ENCODE assay signal across 28 cellular contexts in the genomic region with DNA sequence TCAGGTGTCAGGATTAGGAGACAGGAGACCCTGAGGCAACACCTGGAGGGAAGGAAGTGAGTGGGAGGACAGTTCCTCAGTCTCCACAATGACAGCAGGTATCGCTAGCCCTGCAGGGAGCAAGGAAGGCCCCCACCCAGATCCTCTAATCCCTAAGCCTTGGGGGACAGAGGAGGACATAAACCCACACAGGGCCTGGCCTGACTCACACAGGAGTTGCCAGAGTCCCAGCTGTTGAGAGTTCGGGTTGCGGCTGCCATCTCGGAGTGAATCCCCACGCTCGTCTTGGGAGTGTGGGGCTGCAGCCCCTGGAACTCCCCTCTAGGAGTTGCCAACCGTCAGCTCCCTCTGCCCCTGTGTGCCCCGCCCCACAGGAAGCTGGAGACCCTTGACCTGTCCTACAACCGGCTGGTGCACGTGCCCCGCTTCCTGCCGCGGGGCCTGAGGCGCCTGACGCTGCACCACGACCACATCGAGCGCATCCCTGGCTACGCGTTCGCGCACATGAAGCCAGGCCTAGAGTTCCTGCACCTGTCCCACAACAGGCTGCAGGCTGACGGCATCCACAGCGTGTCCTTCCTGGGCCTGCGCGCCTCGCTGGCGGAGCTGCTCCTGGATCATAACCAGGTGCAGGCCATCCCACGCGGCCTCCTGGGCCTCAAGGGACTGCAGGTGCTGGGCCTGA. TPM values are rescaled to one million over a fixed set of nuclear protein-coding genes. Genes with fewer than 3 reads are reported as not detected.
DNase-seq lines count a peak whose midpoint lies in the region; ATAC-seq, FAIRE-seq and TF ChIP-seq lines count a peak whose summit lies in the region.
"Had no signal": no experiment of that assay in that cellular context is flagged by ENCODE, and none has a peak within 500 bp of the region (broad histone marks: within the 10 kb centered on the region; RNA-seq: fewer than 3 reads in every experiment).

No MANE protein-coding gene starts in this region.

- H2AFZ ChIP-seq in HepG2 (ENCODE audit: low read length) (no peak overlapping the region), neuronal stem cell (ENCODE audit: low read length) (no peak overlapping the region)
- H2AFZ ChIP-seq: GM23338 had no signal

- in situ Hi-C loops in HepG2 (cut with HindIII; ENCODE audit: extremely low pct_ligation_motif_present, low pct_unique_long_range_greater_than_20kb): no loop called here

- H3K4me1 ChIP-seq in HepG2 (ENCODE audit: insufficient read depth, low read length): peaks cover 52% of the 10 kb centered on the region
- no peaks in the 10 kb centered on the region for H3K4me1 ChIP-seq in right lobe of liver
- H3K4me1 ChIP-seq in tibial artery: peaks cover 8 to 74% (median 64%) of the 10 kb centered on the region in 4 donors
- peaks cover 2 to 19% (median 15%) of the 10 kb centered on the region in 4 donors for H3K4me1 ChIP-seq in esophagus muscularis mucosa
- peaks cover 3 to 11% of the 10 kb centered on the region in 2 donors for H3K4me1 ChIP-seq in neuronal stem cell (ENCODE audit: control insufficient read depth in 2 of 2, insufficient read depth in 1 of 2, low read depth in 1 of 2, low read length in 2 of 2)
- H3K4me1 ChIP-seq: HAP-1 had no signal

- no peak for TF ChIP-seq EP300 in HepG2 (IDR thresholded peaks at IDR 0.05; ENCODE audit: low read depth in 2 of 2, low read length in 2 of 2)
- TF ChIP-seq EP300 in HepG2 (CRISPR knock-in tag; IDR thresholded peaks at IDR 0.05; ENCODE audit: borderline replicate concordance): no peak
- no peak for TF ChIP-seq EP300 in esophagus muscularis mucosa (IDR thresholded peaks at IDR 0.05)

- H4K91ac ChIP-seq in neuronal stem cell (ENCODE audit: low read depth, low read length, poor library complexity): no peak overlapping the region

- DNase-seq in HepG2 (ENCODE audit: low spot score): no peak
- no peak for DNase-seq in right lobe of liver
- DNase-seq in RWPE1 (ENCODE audit: low spot score): no peak
- no peak for DNase-seq in coronary artery (ENCODE audit: low spot score)
- DNase-seq in tibial artery: no peak
- no peak for DNase-seq in cerebellar nuclear complex (lab: John Stamatoyannopoulos, UW)
- no peak for DNase-seq in esophagus muscularis mucosa (ENCODE audit: extremely low spot score)
- no peak for DNase-seq in neuronal stem cell (ENCODE audit: low spot score)
- DNase-seq: C1 segment of cervical spinal cord; CD8-positive, alpha-beta T cell; DMS 273 treated with DMSO at 0.1 percent for 48 hours; Karpas-422; NCI-H1092; NCI-H1417 treated with DMSO at 0.1 percent for 48 hours; NCI-H1694 treated with DMSO at 0.1 percent for 48 hours; NCI-H2081; NCI-H2171 treated with DMSO at 0.1 percent for 48 hours; NCI-H345; NCI-H510A treated with DMSO at 0.1 percent for 48 hours; PC-3; T-cell had no signal

- H3K4me3 ChIP-seq in HepG2 (replicated peaks in 1 of 3; ENCODE audit: insufficient read depth in 1 of 3, low read depth in 2 of 3, low read length in 3 of 3) (no peak overlapping the region), right lobe of liver (no peak overlapping the region), coronary artery (no peak overlapping the region), tibial artery (no peak overlapping the region), esophagus muscularis mucosa (no peak overlapping the region), neuronal stem cell (ENCODE audit: low read length in 2 of 2) (no peak overlapping the region)
- H3K4me3 ChIP-seq: GM23338, HAP-1 had no signal

- ATAC-seq in HepG2 (no peak), right lobe of liver (no peak)
- ATAC-seq: CD8-positive, alpha-beta T cell; GM23338; PC-3; Right ventricle myocardium inferior; T-cell had no signal

- H2BK5ac ChIP-seq in neuronal stem cell (ENCODE audit: low read length): no peak overlapping the region

- no peaks in the 10 kb centered on the region for H3K9me3 ChIP-seq in HepG2 (ENCODE audit: low read length)
- H3K9me3 ChIP-seq in right lobe of liver: no peaks in the 10 kb centered on the region
- no peaks in the 10 kb centered on the region for H3K9me3 ChIP-seq in tibial artery
- no peaks in the 10 kb centered on the region for H3K9me3 ChIP-seq in esophagus muscularis mucosa
- H3K9me3 ChIP-seq in neuronal stem cell (replicated peaks in 1 of 2; ENCODE audit: control insufficient read depth in 2 of 2, insufficient read depth in 1 of 2, low read depth in 1 of 2, low read length in 2 of 2): no peaks in the 10 kb centered on the region
- H3K9me3 ChIP-seq: HAP-1 had no signal

- no peak overlapping the region for H4K8ac ChIP-seq in neuronal stem cell (ENCODE audit: low read depth, low read length)

- H2AK5ac ChIP-seq in neuronal stem cell (ENCODE audit: low read depth, low read length): no peak overlapping the region

- intact Hi-C loops in HepG2 (cut with micrococcal nuclease; ENCODE audit: unreplicated experiment) (no loop called here), right lobe of liver (cut with DNase I) (no loop called here), tibial artery (cut with DNase I; ENCODE audit: low total_unique reads) (no loop called here), esophagus muscularis mucosa (cut with DNase I) (no loop called here)

- H4K20me1 ChIP-seq in HepG2 (ENCODE audit: insufficient read depth, low read length): no peaks in the 10 kb centered on the region

- H3K4me2 ChIP-seq in HepG2 (ENCODE audit: low read depth, low read length): no peak overlapping the region
- H3K4me2 ChIP-seq in neuronal stem cell (ENCODE audit: insufficient read depth, low read length, poor library complexity, severe bottlenecking): no peak overlapping the region
- H3K4me2 ChIP-seq: GM23338 had no signal

- no peaks in the 10 kb centered on the region for H3K79me2 ChIP-seq in HepG2 (ENCODE audit: insufficient read depth, low read length)

- H3K9ac ChIP-seq in HepG2 (ENCODE audit: insufficient read depth, low read depth, low read length) (no peak overlapping the region), neuronal stem cell (ENCODE audit: low read depth, low read length, poor library complexity) (no peak overlapping the region)

- no peak overlapping the region for H3K14ac ChIP-seq in neuronal stem cell (ENCODE audit: low read length)

- no CpG with 5 or more reads among the region's 30 CpGs for WGBS in HepG2 (ENCODE audit: low lambda C conversion rate)
- WGBS in right lobe of liver (ENCODE audit: insufficient coverage, low coverage, low lambda C conversion rate, missing lambda C conversion rate): 74% methylated on average over 12 of the region's 30 CpGs
- 87% methylated on average over 23 of the region's 30 CpGs for WGBS in esophagus muscularis mucosa
- no CpG with 5 or more reads among the region's 30 CpGs for WGBS in neuronal stem cell (ENCODE audit: extremely low coverage in 2 of 2, insufficient read length in 2 of 2, insufficient replicate concordance in 1 of 2), 2 donors

- no TSS peak for BruUV-seq in HepG2 (replicated peaks; lab: Mats Ljungman, UMichigan)

- TF ChIP-seq CTCF in HepG2 (CRISPR knock-in tag; IDR thresholded peaks at IDR 0.05): no peak
- TF ChIP-seq CTCF in right lobe of liver (IDR thresholded peaks at IDR 0.05): no peak
- TF ChIP-seq CTCF in RWPE1 (conservative IDR thresholded peaks at IDR 0.05; ENCODE audit: low read depth): no peak
- no peak for TF ChIP-seq CTCF in coronary artery (IDR thresholded peaks at IDR 0.05)
- TF ChIP-seq CTCF in tibial artery (IDR thresholded peaks at IDR 0.05): no peak
- no peak for TF ChIP-seq CTCF in esophagus muscularis mucosa (IDR thresholded peaks at IDR 0.05)

- H3K4ac ChIP-seq in neuronal stem cell (ENCODE audit: low read length): no peak overlapping the region

- H2BK12ac ChIP-seq in neuronal stem cell (ENCODE audit: low read length): no peak overlapping the region

- FAIRE-seq in HepG2 (lab: Jason Lieb, UNC): no peak
- FAIRE-seq: A204.1, GM18507 had no signal

- no peak overlapping the region for H3K18ac ChIP-seq in neuronal stem cell (ENCODE audit: low read length)

- TF ChIP-seq POLR2A in HepG2 (IDR thresholded peaks at IDR 0.05; ENCODE audit: insufficient read depth in 1 of 2, low read depth in 2 of 2, low read length in 2 of 2) (no peak), right lobe of liver (IDR thresholded peaks at IDR 0.05) (no peak), esophagus muscularis mucosa (IDR thresholded peaks at IDR 0.05; ENCODE audit: low read depth) (no peak)

- no peaks in the 10 kb centered on the region for H3K79me1 ChIP-seq in neuronal stem cell (ENCODE audit: low read depth, low read length)

- CTCF ChIA-PET in HepG2 (lab: Yijun Ruan, JAX; ENCODE audit: low intra/inter-chr PET ratio, low total read pairs) (no interaction called here), RWPE1 (lab: Yijun Ruan, JAX) (interaction anchor here (0.7 kb wide), 2 partner anchors 22 to 57 kb away, joined by 3 to 4 read pairs; no protein-coding TSS in a partner anchor)

- H2BK120ac ChIP-seq in neuronal stem cell (ENCODE audit: low read depth, low read length): no peak overlapping the region

- peaks cover 0 to 3% of the 10 kb centered on the region in 2 experiments; a peak in 2 of 5 replicates for H3K27me3 ChIP-seq in HepG2 (ENCODE audit: control insufficient read depth in 1 of 2, insufficient read depth in 2 of 2, low read length in 2 of 2)
- H3K27me3 ChIP-seq in right lobe of liver: no peaks in the 10 kb centered on the region
- no peaks in the 10 kb centered on the region for H3K27me3 ChIP-seq in tibial artery
- H3K27me3 ChIP-seq in esophagus muscularis mucosa: no peaks in the 10 kb centered on the region
- H3K27me3 ChIP-seq in neuronal stem cell (ENCODE audit: control insufficient read depth in 3 of 3, insufficient read depth in 3 of 3, low read depth in 1 of 3, low read length in 3 of 3): peaks cover 0 to 36% (median 0%) of the 10 kb centered on the region in 3 experiments

- H3K36me3 ChIP-seq in HepG2 (replicated peaks in 1 of 2; ENCODE audit: control insufficient read depth in 1 of 2, insufficient read depth in 2 of 2, low read length in 2 of 2) (no peaks in the 10 kb centered on the region), right lobe of liver (no peaks in the 10 kb centered on the region), tibial artery (no peaks in the 10 kb centered on the region), esophagus muscularis mucosa (no peaks in the 10 kb centered on the region), neuronal stem cell (replicated peaks in 1 of 2; ENCODE audit: control insufficient read depth in 2 of 2, insufficient read depth in 2 of 2, low read length in 2 of 2) (no peaks in the 10 kb centered on the region)
- H3K36me3 ChIP-seq: HAP-1 had no signal

- TF ChIP-seq RAD21 in HepG2 (CRISPR knock-in tag; IDR thresholded peaks at IDR 0.05): no peak

- H2BK15ac ChIP-seq in neuronal stem cell (ENCODE audit: low read length): no peak overlapping the region

- H3K27ac ChIP-seq in HepG2 (ENCODE audit: extremely low read length, insufficient read depth, low read length) (no peak overlapping the region), right lobe of liver (no peak overlapping the region), RWPE1 (peak overlapping the region; percentile 90; the same call in 1 of the 2 replicates), coronary artery (peak overlapping the region; percentile 54 to 97), tibial artery (peak overlapping the region; percentile 80 to 88), esophagus muscularis mucosa (replicated peaks in 1 of 4) (no peak overlapping the region), neuronal stem cell (replicated peaks; ENCODE audit: low read length) (no peak overlapping the region)

- POLR2A ChIA-PET in HepG2 (lab: Yijun Ruan, JAX): no interaction called here
- POLR2A ChIA-PET in RWPE1 (lab: Yijun Ruan, JAX; ENCODE audit: low non-redundant PET): no interaction called here

- H3K23ac ChIP-seq in neuronal stem cell (ENCODE audit: low read depth, low read length, poor library complexity): no peak overlapping the region

RNA-seq across cellular contexts. Expression of gene BGN, which starts 9.2 kb away (rescaled TPM):
- total RNA-seq in HepG2 (2016; rRNA removed; fragmentation: Illumina TruSeq; extraction: Trizol) (0.18 TPM in 1 of 2 replicates, not detected in the other), right lobe of liver (100 to 1,000 TPM in 4 of 6 experiments, 10 to 100 TPM in 2; 57.0 to 161 (median 122) TPM), esophagus muscularis mucosa (10 to 100 TPM; 16.6 to 77.8 (median 21.5) TPM)
- not detected in 2 replicates for total RNA-seq in HepG2 (2016; cell fraction: cytosol; rRNA removed; fragmentation: Illumina TruSeq; extraction: Trizol; ENCODE audit: low read depth)
- total RNA-seq in HepG2 (2016; cell fraction: insoluble cytoplasmic fraction; rRNA removed; fragmentation: Illumina TruSeq; extraction: Trizol): 0.19 TPM in 1 of 2 replicates, not detected in the other
- 0.06 and 0.21 TPM in 2 replicates for total RNA-seq in HepG2 (2016; cell fraction: membrane; rRNA removed; fragmentation: Illumina TruSeq; extraction: Trizol)
- total RNA-seq in HepG2 (2016; cell fraction: nucleus; rRNA removed; fragmentation: Illumina TruSeq; extraction: Trizol): 0.25 and 0.85 TPM in 2 replicates
- 0.40 and 0.63 TPM in 2 replicates for polyA plus RNA-seq in HepG2 (2011; rRNA removed)
- 0.28 and 0.54 TPM in 2 replicates for polyA plus RNA-seq in HepG2 (2011; cell fraction: cytosol; rRNA removed)
- polyA plus RNA-seq in HepG2 (2011; cell fraction: nucleus; rRNA removed): 0.54 and 0.85 TPM in 2 replicates
- polyA plus RNA-seq in HepG2 (2012): 1.5 and 1.9 TPM in 2 replicates
- polyA plus RNA-seq in HepG2 (2016; cell fraction: cytosol; fragmentation: Illumina TruSeq; extraction: Trizol; ENCODE audit: low read depth): 0.10 and 0.11 TPM in 2 replicates
- 0.26 TPM in 1 of 2 replicates, not detected in the other for polyA plus RNA-seq in HepG2 (2016; cell fraction: insoluble cytoplasmic fraction; fragmentation: Illumina TruSeq; extraction: Trizol; ENCODE audit: low read depth)
- polyA plus RNA-seq in HepG2 (2016; cell fraction: membrane; fragmentation: Illumina TruSeq; extraction: Trizol; ENCODE audit: low read depth): 0.49 and 1.0 TPM in 2 replicates
- 0.98 and 1.4 TPM in 2 replicates for polyA plus RNA-seq in HepG2 (2016; cell fraction: nucleus; fragmentation: Illumina TruSeq; extraction: Trizol; ENCODE audit: insufficient read depth, low read depth)
- polyA minus RNA-seq in HepG2 (2011; rRNA and poly(A)+ RNA removed; ENCODE audit: low replicate concordance): 1.3 TPM in 1 of 2 replicates, not detected in the other
- polyA minus RNA-seq in HepG2 (2011; cell fraction: cytosol; rRNA and poly(A)+ RNA removed): 0.99 and 1.3 TPM in 2 replicates
- 0.37 and 0.77 TPM in 2 replicates for polyA minus RNA-seq in HepG2 (2011; cell fraction: nucleus; rRNA and poly(A)+ RNA removed)
- polyA plus RNA-seq in neuronal stem cell (2013, experiment 1 of 2): 3.8 TPM
- polyA plus RNA-seq in neuronal stem cell (2013, experiment 2 of 2): 4.3 TPM
- total RNA-seq: CD8-positive, alpha-beta T cell; PC-3; SK-MEL-5 had no signal

RNA-seq across cellular contexts. Expression of gene HAUS7, which starts 15.2 kb away (rescaled TPM):
- total RNA-seq in HepG2 (2016; rRNA removed; fragmentation: Illumina TruSeq; extraction: Trizol) (42.4 and 52.1 TPM in 2 replicates), right lobe of liver (10 to 100 TPM in 1 of 6 experiments, 1 to 10 TPM in 5; 5.6 to 14.9 (median 8.8) TPM), esophagus muscularis mucosa (10 to 100 TPM; 23.4 to 25.8 (median 24.2) TPM)
- total RNA-seq in HepG2 (2016; cell fraction: cytosol; rRNA removed; fragmentation: Illumina TruSeq; extraction: Trizol; ENCODE audit: low read depth): 11.6 and 12.0 TPM in 2 replicates
- total RNA-seq in HepG2 (2016; cell fraction: insoluble cytoplasmic fraction; rRNA removed; fragmentation: Illumina TruSeq; extraction: Trizol): 39.2 and 51.8 TPM in 2 replicates
- total RNA-seq in HepG2 (2016; cell fraction: membrane; rRNA removed; fragmentation: Illumina TruSeq; extraction: Trizol): 14.9 and 17.2 TPM in 2 replicates
- total RNA-seq in HepG2 (2016; cell fraction: nucleus; rRNA removed; fragmentation: Illumina TruSeq; extraction: Trizol): 18.7 and 21.6 TPM in 2 replicates
- 9.1 and 10.9 TPM in 2 replicates for polyA plus RNA-seq in HepG2 (2011; rRNA removed)
- 9.4 and 15.2 TPM in 2 replicates for polyA plus RNA-seq in HepG2 (2011; cell fraction: cytosol; rRNA removed)
- 19.4 and 23.3 TPM in 2 replicates for polyA plus RNA-seq in HepG2 (2011; cell fraction: nucleus; rRNA removed)
- 8.2 and 11.4 TPM in 2 replicates for polyA plus RNA-seq in HepG2 (2012)
- 6.9 and 7.7 TPM in 2 replicates for polyA plus RNA-seq in HepG2 (2016; cell fraction: cytosol; fragmentation: Illumina TruSeq; extraction: Trizol; ENCODE audit: low read depth)
- 32.6 and 41.1 TPM in 2 replicates for polyA plus RNA-seq in HepG2 (2016; cell fraction: insoluble cytoplasmic fraction; fragmentation: Illumina TruSeq; extraction: Trizol; ENCODE audit: low read depth)
- 10.1 and 11.1 TPM in 2 replicates for polyA plus RNA-seq in HepG2 (2016; cell fraction: membrane; fragmentation: Illumina TruSeq; extraction: Trizol; ENCODE audit: low read depth)
- 35.1 and 45.0 TPM in 2 replicates for polyA plus RNA-seq in HepG2 (2016; cell fraction: nucleus; fragmentation: Illumina TruSeq; extraction: Trizol; ENCODE audit: insufficient read depth, low read depth)
- polyA minus RNA-seq in HepG2 (2011; rRNA and poly(A)+ RNA removed; ENCODE audit: low replicate concordance): 18.6 and 73.7 TPM in 2 replicates
- 5.5 and 7.6 TPM in 2 replicates for polyA minus RNA-seq in HepG2 (2011; cell fraction: cytosol; rRNA and poly(A)+ RNA removed)
- 3.6 and 9.3 TPM in 2 replicates for polyA minus RNA-seq in HepG2 (2011; cell fraction: nucleus; rRNA and poly(A)+ RNA removed)
- polyA plus RNA-seq in neuronal stem cell (2013, experiment 1 of 2): 19.4 TPM
- polyA plus RNA-seq in neuronal stem cell (2013, experiment 2 of 2): 20.0 TPM

RNA-seq across cellular contexts. Expression of gene ATP2B3, which starts 31.9 kb away (rescaled TPM):
- total RNA-seq in HepG2 (2016; rRNA removed; fragmentation: Illumina TruSeq; extraction: Trizol) (not detected in 2 replicates), right lobe of liver (under 1 TPM in 1 of 6 experiments, not detected in 5; 0.07 TPM), esophagus muscularis mucosa (under 1 TPM; under 0.01 to 0.33 (median 0.21) TPM)
- total RNA-seq in HepG2 (2016; cell fraction: cytosol; rRNA removed; fragmentation: Illumina TruSeq; extraction: Trizol; ENCODE audit: low read depth): not detected in 2 replicates
- total RNA-seq in HepG2 (2016; cell fraction: insoluble cytoplasmic fraction; rRNA removed; fragmentation: Illumina TruSeq; extraction: Trizol): not detected in 2 replicates
- total RNA-seq in HepG2 (2016; cell fraction: membrane; rRNA removed; fragmentation: Illumina TruSeq; extraction: Trizol): not detected in 2 replicates
- not detected in 2 replicates for total RNA-seq in HepG2 (2016; cell fraction: nucleus; rRNA removed; fragmentation: Illumina TruSeq; extraction: Trizol)
- polyA plus RNA-seq in HepG2 (2011; rRNA removed): not detected in 2 replicates
- not detected in 2 replicates for polyA plus RNA-seq in HepG2 (2011; cell fraction: cytosol; rRNA removed)
- not detected in 2 replicates for polyA plus RNA-seq in HepG2 (2011; cell fraction: nucleus; rRNA removed)
- not detected in 2 replicates for polyA plus RNA-seq in HepG2 (2012)
- polyA plus RNA-seq in HepG2 (2016; cell fraction: cytosol; fragmentation: Illumina TruSeq; extraction: Trizol; ENCODE audit: low read depth): not detected in 2 replicates
- polyA plus RNA-seq in HepG2 (2016; cell fraction: insoluble cytoplasmic fraction; fragmentation: Illumina TruSeq; extraction: Trizol; ENCODE audit: low read depth): not detected in 2 replicates
- polyA plus RNA-seq in HepG2 (2016; cell fraction: membrane; fragmentation: Illumina TruSeq; extraction: Trizol; ENCODE audit: low read depth): not detected in 2 replicates
- polyA plus RNA-seq in HepG2 (2016; cell fraction: nucleus; fragmentation: Illumina TruSeq; extraction: Trizol; ENCODE audit: insufficient read depth, low read depth): not detected in 2 replicates
- polyA minus RNA-seq in HepG2 (2011; rRNA and poly(A)+ RNA removed; ENCODE audit: low replicate concordance): not detected in 2 replicates
- not detected in 2 replicates for polyA minus RNA-seq in HepG2 (2011; cell fraction: cytosol; rRNA and poly(A)+ RNA removed)
- not detected in 2 replicates for polyA minus RNA-seq in HepG2 (2011; cell fraction: nucleus; rRNA and poly(A)+ RNA removed)
- polyA plus RNA-seq in neuronal stem cell (2013, experiment 1 of 2): 0.49 TPM
- polyA plus RNA-seq in neuronal stem cell (2013, experiment 2 of 2): 0.48 TPM
- total RNA-seq: CD8-positive, alpha-beta T cell; PC-3; Right ventricle myocardium inferior had no signal
- polyA plus RNA-seq: GM23338 had no signal

RNA-seq across cellular contexts. Expression of gene TREX2, which starts 39.7 kb away (rescaled TPM):
- 0.18 TPM in 1 of 2 replicates, not detected in the other for total RNA-seq in HepG2 (2016; rRNA removed; fragmentation: Illumina TruSeq; extraction: Trizol)
- total RNA-seq in HepG2 (2016; cell fraction: cytosol; rRNA removed; fragmentation: Illumina TruSeq; extraction: Trizol; ENCODE audit: low read depth): 1.2 TPM in 1 of 2 replicates, not detected in the other
- 0.22 TPM in 1 of 2 replicates, not detected in the other for total RNA-seq in HepG2 (2016; cell fraction: insoluble cytoplasmic fraction; rRNA removed; fragmentation: Illumina TruSeq; extraction: Trizol)
- 0.19 and 0.21 TPM in 2 replicates for total RNA-seq in HepG2 (2016; cell fraction: membrane; rRNA removed; fragmentation: Illumina TruSeq; extraction: Trizol)
- total RNA-seq in HepG2 (2016; cell fraction: nucleus; rRNA removed; fragmentation: Illumina TruSeq; extraction: Trizol): 0.50 and 0.62 TPM in 2 replicates
- 0.13 and 0.17 TPM in 2 replicates for polyA plus RNA-seq in HepG2 (2011; rRNA removed)
- 0.09 and 0.21 TPM in 2 replicates for polyA plus RNA-seq in HepG2 (2011; cell fraction: cytosol; rRNA removed)
- 1.2 and 2.1 TPM in 2 replicates for polyA plus RNA-seq in HepG2 (2011; cell fraction: nucleus; rRNA removed)
- polyA plus RNA-seq in HepG2 (2012): not detected in 2 replicates
- polyA plus RNA-seq in HepG2 (2016; cell fraction: cytosol; fragmentation: Illumina TruSeq; extraction: Trizol; ENCODE audit: low read depth): 0.18 TPM in 1 of 2 replicates, not detected in the other
- polyA plus RNA-seq in HepG2 (2016; cell fraction: insoluble cytoplasmic fraction; fragmentation: Illumina TruSeq; extraction: Trizol; ENCODE audit: low read depth): 0.19 TPM in 1 of 2 replicates, not detected in the other
- 0.15 TPM in 1 of 2 replicates, not detected in the other for polyA plus RNA-seq in HepG2 (2016; cell fraction: membrane; fragmentation: Illumina TruSeq; extraction: Trizol; ENCODE audit: low read depth)
- polyA plus RNA-seq in HepG2 (2016; cell fraction: nucleus; fragmentation: Illumina TruSeq; extraction: Trizol; ENCODE audit: insufficient read depth, low read depth): 0.38 TPM in 1 of 2 replicates, not detected in the other
- 0.24 and 0.87 TPM in 2 replicates for polyA minus RNA-seq in HepG2 (2011; rRNA and poly(A)+ RNA removed; ENCODE audit: low replicate concordance)
- not detected in 2 replicates for polyA minus RNA-seq in HepG2 (2011; cell fraction: cytosol; rRNA and poly(A)+ RNA removed)
- polyA minus RNA-seq in HepG2 (2011; cell fraction: nucleus; rRNA and poly(A)+ RNA removed): 1.3 and 1.6 TPM in 2 replicates
- total RNA-seq in right lobe of liver: under 1 TPM in 4 of 6 experiments, not detected in 2; 0.18 to 0.46 (median 0.23) TPM
- 1 to 10 TPM in 2 of 4 donors, under 1 TPM in 1, not detected in 1; 0.78 to 2.3 (median 1.2) TPM for total RNA-seq in esophagus muscularis mucosa
- 0.08 TPM for polyA plus RNA-seq in neuronal stem cell (2013, experiment 1 of 2)
- 0.06 TPM for polyA plus RNA-seq in neuronal stem cell (2013, experiment 2 of 2)
- total RNA-seq: Right ventricle myocardium inferior had no signal
- polyA plus RNA-seq: AG04450 had no signal

Comparison
In these comparisons a context has a peak if more than half of its experiments do, and no peak if none do; other contexts are left out.
1. RNA of gene BGN, which starts 9.2 kb away (total RNA-seq): 57.0 to 161 TPM in right lobe of liver and 16.6 to 77.8 TPM in esophagus muscularis mucosa; 0.06 to 0.85 TPM in HepG2; every median in the first group is over 4 times any median in the second.
2. H3K27ac ChIP-seq: peak in RWPE1 (single experiment), coronary artery (2 of 2) and tibial artery (2 of 2); none in HepG2 (single experiment), right lobe of liver (0 of 3), esophagus muscularis mucosa (0 of 4) and neuronal stem cell (single experiment).